1 cellular context compared by ENCODE assay signal in genomic region chr2:216685327-216685875, GRCh38.
TF ChIP-seq lines count a peak whose summit lies in the region.

No MANE protein-coding gene starts in this region.

TF ChIP-seq in SK-N-SH treated with all-trans-retinoic acid at 6 μM for 48 hours, 23 proteins besides CTCF, POLR2A, EP300 and RAD21 (continued from another document):
- TF ChIP-seq PATZ1 (CRISPR knock-in tag; IDR thresholded peaks at IDR 0.05; ENCODE audit: borderline replicate concordance) (no peak), CREB5 (CRISPR knock-in tag; IDR thresholded peaks at IDR 0.05; ENCODE audit: low read depth) (no peak), ZNF565 (CRISPR knock-in tag; conservative IDR thresholded peaks at IDR 0.05; ENCODE audit: low read depth) (no peak), BACH2 (CRISPR knock-in tag; IDR thresholded peaks at IDR 0.05; ENCODE audit: borderline replicate concordance) (no peak), TCF4 (CRISPR knock-in tag; IDR thresholded peaks at IDR 0.05; ENCODE audit: borderline replicate concordance) (no peak), CSRNP3 (CRISPR knock-in tag; IDR thresholded peaks at IDR 0.05) (no peak), GLIS3 (CRISPR knock-in tag; IDR thresholded peaks at IDR 0.05) (no peak), ARNTL (CRISPR knock-in tag; IDR thresholded peaks at IDR 0.05; ENCODE audit: borderline replicate concordance, low read depth) (no peak), TOX (CRISPR knock-in tag; IDR thresholded peaks at IDR 0.05; ENCODE audit: borderline replicate concordance) (no peak)
